Comparison of ENCODE assay signal across 11 cellular contexts in the genomic region with DNA sequence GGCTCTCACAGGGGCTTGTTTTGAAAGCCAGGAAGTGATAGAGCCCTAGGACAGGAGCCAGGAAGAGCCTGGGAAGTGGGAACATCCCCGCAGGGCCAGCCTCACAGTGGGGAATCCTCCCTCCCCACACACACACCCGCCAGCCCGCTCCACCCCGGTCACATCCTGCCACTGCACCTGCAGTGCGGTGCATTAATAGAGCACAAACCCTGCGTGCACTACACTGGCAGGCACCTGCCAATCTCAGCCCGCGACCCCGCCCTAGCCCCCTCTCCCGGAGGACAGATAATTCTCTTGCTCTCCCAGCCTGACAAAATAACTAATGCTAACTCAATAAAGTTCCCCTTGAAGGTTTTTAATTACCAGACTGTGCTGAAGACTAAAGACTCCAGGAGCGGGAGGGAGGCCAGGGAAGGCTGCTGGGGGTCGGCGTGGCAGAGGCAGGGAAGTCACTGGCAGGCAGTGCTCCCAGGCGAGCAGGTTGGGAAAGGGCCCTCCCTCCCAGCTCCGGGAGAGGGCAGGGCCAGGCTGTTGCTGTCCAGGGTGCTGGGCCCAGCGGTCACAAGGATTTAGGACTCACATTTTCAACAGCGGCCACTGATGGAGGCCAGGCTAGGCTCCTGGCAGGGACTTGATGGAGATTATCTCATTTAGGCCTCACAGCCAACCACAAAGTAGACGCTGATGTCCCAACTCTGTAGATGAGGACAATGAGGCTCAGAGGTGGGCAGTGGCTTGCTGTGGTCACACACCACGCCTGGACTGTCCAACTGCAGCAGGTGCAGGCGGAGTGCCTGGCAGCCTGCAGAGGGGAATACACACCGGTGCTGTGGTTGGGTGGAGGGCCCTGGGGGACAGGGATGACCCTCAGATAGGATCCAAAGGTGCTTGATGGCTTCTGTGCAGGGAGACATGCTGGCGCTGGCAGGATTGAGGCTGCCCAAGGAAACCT. TPM values are rescaled to one million over a fixed set of nuclear protein-coding genes. Genes with fewer than 3 reads are reported as not detected.
DNase-seq lines count a peak whose midpoint lies in the region; ATAC-seq, FAIRE-seq and TF ChIP-seq lines count a peak whose summit lies in the region.
"Had no signal": no experiment of that assay in that cellular context is flagged by ENCODE, and none has a peak within 500 bp of the region (broad histone marks: within the 10 kb centered on the region; RNA-seq: fewer than 3 reads in every experiment).

No MANE protein-coding gene starts in this region.

- DNase-seq in NCI-H2029 treated with DMSO at 0.1 percent for 48 hours (lab: John Stamatoyannopoulos, UW): peak; percentile 19
- DNase-seq in NCI-H2029 (lab: John Stamatoyannopoulos, UW): no peak
- peak; percentile 81 for DNase-seq in NCI-H345 (lab: John Stamatoyannopoulos, UW)
- peak; percentile 26 for DNase-seq in bronchial epithelial cell (ENCODE audit: low read depth)
- peak in 3 of 10 donors; percentile 41 to 52 (median 47) for DNase-seq in naive thymus-derived CD8-positive, alpha-beta T cell
- DNase-seq in ureter (ENCODE audit: low spot score): no peak

- H3K36me3 Mint-ChIP-seq in naive thymus-derived CD8-positive, alpha-beta T cell: no peaks in the 10 kb centered on the region

- peak overlapping the region in 7 of 10 donors; percentile 7 to 78 (median 69) for H3K27ac Mint-ChIP-seq in naive thymus-derived CD8-positive, alpha-beta T cell

- H3K4me3 Mint-ChIP-seq in naive thymus-derived CD8-positive, alpha-beta T cell: peak overlapping the region in 4 of 10 donors; percentile 29 to 54 (median 32)

- FAIRE-seq in bronchial epithelial cell (lab: Jason Lieb, UNC): no peak
- FAIRE-seq: islet of Langerhans had no signal

- H3K4me1 Mint-ChIP-seq in naive thymus-derived CD8-positive, alpha-beta T cell: peaks cover 33 to 63% (median 55%) of the 10 kb centered on the region in 4 donors

- peak; percentile 64 to 85 for ATAC-seq in naive thymus-derived CD8-positive, alpha-beta T cell
- no peak for ATAC-seq in HG03457 (IDR thresholded peaks at IDR 0.05; ENCODE audit: unreplicated experiment)
- no peak for ATAC-seq in HG03108 (IDR thresholded peaks at IDR 0.05; ENCODE audit: unreplicated experiment)

- no peaks in the 10 kb centered on the region for H3K9me3 Mint-ChIP-seq in naive thymus-derived CD8-positive, alpha-beta T cell

- no peaks in the 10 kb centered on the region for H3K36me3 ChIP-seq in bronchial epithelial cell (ENCODE audit: control insufficient read depth, insufficient read depth, low read length)
- H3K36me3 ChIP-seq: SJSA1, thoracic aorta had no signal

- H3K27me3 ChIP-seq in bronchial epithelial cell (ENCODE audit: control insufficient read depth, insufficient read depth, low read length): no peaks in the 10 kb centered on the region
- H3K27me3 ChIP-seq: SJSA1 had no signal

- no peaks in the 10 kb centered on the region for H3K27me3 Mint-ChIP-seq in naive thymus-derived CD8-positive, alpha-beta T cell

- no peak for TF ChIP-seq CTCF in bronchial epithelial cell (IDR thresholded peaks at IDR 0.05; ENCODE audit: insufficient read depth, low read length, severe bottlenecking)

- POLR2A ChIA-PET in naive thymus-derived CD8-positive, alpha-beta T cell (lab: Charles Lee): interaction anchor here (2.3 kb wide), 1 partner anchor 20 kb away, joined by 5 read pairs; no protein-coding TSS in a partner anchor

- H3K4me3 ChIP-seq in bronchial epithelial cell (ENCODE audit: low read depth, low read length): no peak overlapping the region
- H3K4me3 ChIP-seq: SJSA1, thoracic aorta had no signal

RNA-seq across cellular contexts. Expression of a gene that starts 23.9 kb away (rescaled TPM):
- 36.9 and 40.8 TPM in 2 replicates for total RNA-seq in bronchial epithelial cell
- 100 to 1,000 TPM in 1 of 2 experiments, 10 to 100 TPM in 1; 98.2 to 109 TPM for total RNA-seq in naive thymus-derived CD8-positive, alpha-beta T cell
- polyA plus RNA-seq in naive thymus-derived CD8-positive, alpha-beta T cell: 1 to 10 TPM; 1.3 to 3.4 (median 2.4) TPM
- total RNA-seq in ureter: 64.9 TPM

Comparison
In these comparisons a context has a peak if more than half of its experiments do, and no peak if none do; other contexts are left out.
1. DNase-seq: peak in NCI-H2029 treated with DMSO at 0.1 percent for 48 hours (single experiment), NCI-H345 (single experiment) and bronchial epithelial cell (single experiment); none in NCI-H2029 (single experiment) and ureter (single experiment).
2. ATAC-seq: peak in naive thymus-derived CD8-positive, alpha-beta T cell (2 of 2); none in HG03457 (single experiment) and HG03108 (single experiment).